In the genomic region with DNA sequence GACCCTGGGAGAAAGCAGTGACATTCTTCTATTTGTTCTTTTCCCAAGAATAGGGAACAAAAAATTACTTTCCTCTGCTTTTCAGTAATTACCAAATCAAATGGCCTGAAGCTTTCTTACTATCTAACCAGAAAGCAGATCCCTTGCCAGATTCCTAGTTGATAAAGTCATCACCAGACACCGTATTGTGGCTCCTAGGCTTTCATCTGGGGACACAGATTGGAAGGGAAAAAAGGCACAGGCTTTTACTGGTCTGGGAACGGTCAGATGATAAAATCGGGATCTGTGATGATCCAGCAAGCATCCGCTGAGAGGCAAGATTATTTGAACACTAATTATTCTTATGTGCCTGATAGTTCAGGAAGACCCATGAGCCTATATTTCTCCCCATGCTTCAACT, we compare ENCODE assay signal across 13 cellular contexts.
"Had no signal": no experiment of that assay in that cellular context is flagged by ENCODE, and none has a peak within 500 bp of the region (broad histone marks: within the 10 kb centered on the region; RNA-seq: fewer than 3 reads in every experiment).

No MANE protein-coding gene starts in this region.

- H3K4me3 ChIP-seq: lung, transverse colon had no signal

- H3K36me3 ChIP-seq: transverse colon had no signal

- H3K27me3 ChIP-seq: transverse colon had no signal

- H3K4me1 ChIP-seq: transverse colon had no signal

- H3K9me3 ChIP-seq: transverse colon had no signal

- H3K27ac ChIP-seq: transverse colon had no signal

- ATAC-seq: effector memory CD8-positive, alpha-beta T cell; left colon; natural killer cell; right cardiac atrium had no signal

- DNase-seq: activated CD4-positive, alpha-beta memory T cell treated with anti-CD3 and anti-CD28 coated beads for 36 hours; activated CD4-positive, alpha-beta T cell treated with anti-CD3 and anti-CD28 coated beads for 1 hour; activated naive CD4-positive, alpha-beta T cell; effector memory CD8-positive, alpha-beta T cell; left colon; natural killer cell; right cardiac atrium; stimulated activated CD4-positive, alpha-beta T cell treated with anti-CD3 and anti-CD28 coated beads, Interleukin-2, amount 100 ng/mL, for 24 hours; stimulated activated naive CD4-positive, alpha-beta T cell; substantia nigra; SW 1271; transverse colon had no signal
